23 cellular contexts compared by ENCODE assay signal in the genomic region with DNA sequence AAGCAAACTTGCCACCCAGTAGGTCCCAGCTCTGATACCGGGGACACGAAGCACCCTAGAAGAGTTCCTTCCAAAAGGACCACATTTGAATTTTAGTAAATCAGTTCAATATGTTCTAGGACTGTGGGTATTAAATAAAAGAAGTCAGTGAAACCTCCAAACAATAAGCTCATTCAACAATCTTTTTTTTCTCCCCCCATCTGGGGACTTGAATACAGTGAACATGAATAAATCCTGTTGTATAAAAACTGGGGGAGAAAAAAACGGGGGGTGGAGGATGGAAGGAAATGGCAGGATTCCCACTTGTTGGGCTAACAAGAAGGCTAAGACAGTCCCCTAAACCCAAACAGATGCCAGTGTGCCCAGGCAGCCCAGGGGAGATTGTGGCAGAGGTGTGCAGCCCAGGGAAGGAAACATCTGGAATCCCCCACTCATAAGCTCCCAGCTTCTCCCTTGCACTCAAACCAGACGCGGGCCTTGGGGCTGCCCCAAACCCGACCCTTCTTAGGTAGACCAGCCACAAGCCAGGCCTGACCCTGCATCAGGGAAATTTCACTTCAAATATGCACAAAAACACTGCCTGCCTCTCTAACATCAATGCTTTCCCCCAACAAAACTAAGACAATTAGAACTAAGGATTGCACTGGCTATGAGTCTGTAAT. TPM values are rescaled to one million over a fixed set of nuclear protein-coding genes. Genes with fewer than 3 reads are reported as not detected.
A peak's percentile ranks its signal among the peaks of the same experiment; 100 is the strongest.
DNase-seq lines count a peak whose midpoint lies in the region; ATAC-seq and TF ChIP-seq lines count a peak whose summit lies in the region.
"Had no signal": no experiment of that assay in that cellular context is flagged by ENCODE, and none has a peak within 500 bp of the region (broad histone marks: within the 10 kb centered on the region; RNA-seq: fewer than 3 reads in every experiment).

No MANE protein-coding gene starts in this region.

- peaks cover 0 to 14% (median 9%) of the 10 kb centered on the region in 11 experiments; a peak in 10 of 22 replicates for H3K27me3 ChIP-seq in BLaER1 treated with 17β-estradiol and CSF1 and Interleukin-3, amounts not matched to agents 10 nM and 100 nM
- H3K27me3 ChIP-seq in foreskin keratinocyte, result no peaks in the 10 kb centered on the region
- peaks cover 8% of the 10 kb centered on the region for H3K27me3 ChIP-seq in neural progenitor cell
- H3K27me3 ChIP-seq: body of pancreas, hepatocyte had no signal

- peaks cover 8% of the 10 kb centered on the region for H3K27me3 Mint-ChIP-seq in neural progenitor cell (ENCODE audit: insufficient read depth, low read depth)

- H4K20me1 ChIP-seq in BLaER1 treated with 17β-estradiol and CSF1 and Interleukin-3, amounts not matched to agents 10 nM and 100 nM, result no peaks in the 10 kb centered on the region
- no peaks in the 10 kb centered on the region for H4K20me1 ChIP-seq in neural progenitor cell (ENCODE audit: low read depth)

- peak; percentile 39 for ATAC-seq in GM21529 (IDR thresholded peaks at IDR 0.05; ENCODE audit: unreplicated experiment)
- no peak for ATAC-seq in foreskin keratinocyte
- peak; percentile 66 for ATAC-seq in sciatic nerve
- no peak for ATAC-seq in HG03521 (IDR thresholded peaks at IDR 0.05; ENCODE audit: unreplicated experiment)
- ATAC-seq: body of pancreas, PC-3, psoas muscle had no signal

- peaks cover 49% of the 10 kb centered on the region for H3K4me1 Mint-ChIP-seq in neural progenitor cell
- H3K4me1 Mint-ChIP-seq: IgD-negative memory B cell had no signal

- no peak overlapping the region for H3K4me3 Mint-ChIP-seq in neural progenitor cell
- H3K4me3 Mint-ChIP-seq: activated T-cell treated with anti-CD3 and anti-CD28 coated beads, Interleukin-2, amount 50 U/mL, for 24 hours; IgD-negative memory B cell had no signal

- peaks cover 7 to 56% (median 34%) of the 10 kb centered on the region in 10 experiments; a peak in 18 of 20 replicates for H3K4me1 ChIP-seq in BLaER1 treated with 17β-estradiol and CSF1 and Interleukin-3, amounts not matched to agents 10 nM and 100 nM
- peaks cover 46% of the 10 kb centered on the region for H3K4me1 ChIP-seq in foreskin keratinocyte
- peaks cover 14% of the 10 kb centered on the region for H3K4me1 ChIP-seq in neural progenitor cell
- H3K4me1 ChIP-seq: psoas muscle had no signal

- no peaks in the 10 kb centered on the region for H3F3A ChIP-seq in neural progenitor cell (ENCODE audit: low read depth)

- no peak overlapping the region for H3K4me3 ChIP-seq in BLaER1 treated with 17β-estradiol and CSF1 and Interleukin-3, amounts not matched to agents 10 nM and 100 nM
- no peak overlapping the region for H3K4me3 ChIP-seq in neural progenitor cell
- H3K4me3 ChIP-seq: body of pancreas, hepatocyte, psoas muscle had no signal

- no peaks in the 10 kb centered on the region for H3K36me3 ChIP-seq in BLaER1 treated with 17β-estradiol and CSF1 and Interleukin-3, amounts not matched to agents 10 nM and 100 nM
- H3K36me3 ChIP-seq in neural progenitor cell, result no peaks in the 10 kb centered on the region

- H2AFZ ChIP-seq in neural progenitor cell (replicated peaks), result no peak overlapping the region
- H2AFZ ChIP-seq: hepatocyte had no signal

- peak overlapping the region in 7 of 11 experiments; percentile 16 to 63 (median 46); a peak in 11 of 22 replicates for H3K4me2 ChIP-seq in BLaER1 treated with 17β-estradiol and CSF1 and Interleukin-3, amounts not matched to agents 10 nM and 100 nM
- H3K4me2 ChIP-seq in neural progenitor cell, result no peak overlapping the region
- H3K4me2 ChIP-seq: hepatocyte had no signal

- DNase-seq in foreskin keratinocyte, result no peak
- DNase-seq in sciatic nerve (ENCODE audit: low spot score), result no peak
- DNase-seq in NCI-H446 (lab: John Stamatoyannopoulos, UW), result no peak
- DNase-seq in ureter (ENCODE audit: low spot score), result no peak
- DNase-seq in neural progenitor cell (ENCODE audit: low spot score), result no peak
- DNase-seq: ACHN; activated CD4-positive, CD25-positive, alpha-beta regulatory T cell treated with anti-CD3 and anti-CD28 coated beads, Interleukin-2, amount 50 U/mL, for 72 hours; activated gamma-delta T cell treated with Interleukin-2 at 50 U/mL for 16 hours; activated T-cell treated with anti-CD3 and anti-CD28 coated beads, Interleukin-2, amount 50 U/mL, for 24 hours; body of pancreas; C1 segment of cervical spinal cord; DND-41; H7; NCI-H1417 treated with DMSO at 0.1 percent for 48 hours; NCI-H510A; PC-3; psoas muscle; Right ventricle myocardium superior had no signal

- TF ChIP-seq CTCF in foreskin keratinocyte (conservative IDR thresholded peaks at IDR 0.05) (no peak), neural progenitor cell (IDR thresholded peaks at IDR 0.05) (no peak)

- H3K27ac Mint-ChIP-seq in neural progenitor cell, result no peak overlapping the region
- H3K27ac Mint-ChIP-seq: activated T-cell treated with anti-CD3 and anti-CD28 coated beads, Interleukin-2, amount 50 U/mL, for 24 hours; IgD-negative memory B cell had no signal

- intact Hi-C loops in sciatic nerve (cut with DNase I), result no loop called here

- no peaks in the 10 kb centered on the region for H3K79me2 ChIP-seq in neural progenitor cell (ENCODE audit: low read depth)
- H3K79me2 ChIP-seq: hepatocyte had no signal

- H3K9ac ChIP-seq in BLaER1 treated with 17β-estradiol and CSF1 and Interleukin-3, amounts not matched to agents 10 nM and 100 nM, result no peak overlapping the region
- H3K9ac ChIP-seq in neural progenitor cell, result no peak overlapping the region

- H3K9me3 ChIP-seq in BLaER1 treated with 17β-estradiol and CSF1 and Interleukin-3, amounts not matched to agents 10 nM and 100 nM (replicated peaks in 1 of 11), result no peaks in the 10 kb centered on the region
- no peaks in the 10 kb centered on the region for H3K9me3 ChIP-seq in neural progenitor cell (ENCODE audit: low read depth)
- H3K9me3 ChIP-seq: body of pancreas, psoas muscle had no signal

- peaks cover 4% of the 10 kb centered on the region for H3K36me3 Mint-ChIP-seq in neural progenitor cell

- H3K9me3 Mint-ChIP-seq in neural progenitor cell, result no peaks in the 10 kb centered on the region
- H3K9me3 Mint-ChIP-seq: activated T-cell treated with anti-CD3 and anti-CD28 coated beads, Interleukin-2, amount 50 U/mL, for 24 hours; IgD-negative memory B cell had no signal

- H3K27ac ChIP-seq in BLaER1 treated with 17β-estradiol and CSF1 and Interleukin-3, amounts not matched to agents 10 nM and 100 nM, result no peak overlapping the region
- H3K27ac ChIP-seq in foreskin keratinocyte, result peak overlapping the region; percentile 93
- no peak overlapping the region for H3K27ac ChIP-seq in neural progenitor cell
- H3K27ac ChIP-seq: body of pancreas, hepatocyte, psoas muscle had no signal

RNA-seq across cellular contexts. Expression of a gene that starts 8.8 kb away (rescaled TPM):
- 53.8 and 58.4 TPM in 2 replicates for total RNA-seq in foreskin keratinocyte
- 24.2 and 24.6 TPM in 2 replicates for polyA plus RNA-seq in foreskin keratinocyte
- total RNA-seq in sciatic nerve, result 144 TPM
- total RNA-seq in ureter, result 17.9 TPM
- 4.8 and 6.9 TPM in 2 replicates for total RNA-seq in neural progenitor cell (ENCODE audit: low replicate concordance)

Comparison
In these comparisons a context has a peak if more than half of its experiments do, and no peak if none do; other contexts are left out.
1. ATAC-seq: peak in GM21529 (single experiment) and sciatic nerve (single experiment); none in foreskin keratinocyte (single experiment) and HG03521 (single experiment).